Comparison of ENCODE assay signal across 1 cellular context in the genomic region with DNA sequence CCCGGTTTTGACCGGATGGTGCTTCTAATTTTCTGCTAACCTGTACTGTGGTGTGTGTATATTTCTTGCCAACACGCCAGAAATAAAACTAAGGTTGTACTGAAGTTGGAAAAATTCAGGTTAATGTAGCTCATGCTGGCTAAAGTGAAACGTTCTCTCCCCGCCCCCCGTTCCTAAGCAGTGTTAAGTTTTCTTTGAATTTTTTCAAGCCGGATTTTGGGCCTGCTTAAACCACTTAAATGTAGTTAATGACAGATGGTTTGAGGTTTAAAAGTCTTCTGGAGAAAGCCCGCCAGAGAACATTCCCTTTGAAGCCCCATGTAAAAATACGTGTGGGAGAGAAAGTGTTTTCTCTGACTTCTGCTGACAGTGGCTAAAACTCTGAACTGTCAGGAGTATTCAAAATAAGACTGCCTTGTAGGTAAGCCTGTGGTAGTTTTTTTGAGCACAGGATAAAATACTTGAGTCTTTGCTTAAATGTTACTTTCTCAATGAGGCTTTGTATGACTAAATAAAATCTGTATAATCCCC.
A peak's percentile ranks its signal among the peaks of the same experiment; 100 is the strongest.
TF ChIP-seq lines count a peak whose summit lies in the region.

No MANE protein-coding gene starts in this region.

TF ChIP-seq in K562, 482 proteins besides CTCF, POLR2A, EP300 and RAD21 (continued from another document):
- TF ChIP-seq, protein P1, sequence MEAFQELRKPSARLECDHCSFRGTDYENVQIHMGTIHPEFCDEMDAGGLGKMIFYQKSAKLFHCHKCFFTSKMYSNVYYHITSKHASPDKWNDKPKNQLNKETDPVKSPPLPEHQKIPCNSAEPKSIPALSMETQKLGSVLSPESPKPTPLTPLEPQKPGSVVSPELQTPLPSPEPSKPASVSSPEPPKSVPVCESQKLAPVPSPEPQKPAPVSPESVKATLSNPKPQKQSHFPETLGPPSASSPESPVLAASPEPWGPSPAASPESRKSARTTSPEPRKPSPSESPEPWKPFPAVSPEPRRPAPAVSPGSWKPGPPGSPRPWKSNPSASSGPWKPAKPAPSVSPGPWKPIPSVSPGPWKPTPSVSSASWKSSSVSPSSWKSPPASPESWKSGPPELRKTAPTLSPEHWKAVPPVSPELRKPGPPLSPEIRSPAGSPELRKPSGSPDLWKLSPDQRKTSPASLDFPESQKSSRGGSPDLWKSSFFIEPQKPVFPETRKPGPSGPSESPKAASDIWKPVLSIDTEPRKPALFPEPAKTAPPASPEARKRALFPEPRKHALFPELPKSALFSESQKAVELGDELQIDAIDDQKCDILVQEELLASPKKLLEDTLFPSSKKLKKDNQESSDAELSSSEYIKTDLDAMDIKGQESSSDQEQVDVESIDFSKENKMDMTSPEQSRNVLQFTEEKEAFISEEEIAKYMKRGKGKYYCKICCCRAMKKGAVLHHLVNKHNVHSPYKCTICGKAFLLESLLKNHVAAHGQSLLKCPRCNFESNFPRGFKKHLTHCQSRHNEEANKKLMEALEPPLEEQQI (IDR thresholded peaks at IDR 0.05): no peak
- no peak for TF ChIP-seq SMARCB1 (IDR thresholded peaks at IDR 0.05; ENCODE audit: insufficient read length, low read depth)
- TF ChIP-seq HMG20A (CRISPR knock-in tag; conservative IDR thresholded peaks at IDR 0.05): 0 out of 2 replicates have a peak, but pooled peaks have one; percentile 34
- 0 out of 2 replicates have a peak, but pooled peaks have one; percentile 2 for TF ChIP-seq FOSL1 (tag; conservative IDR thresholded peaks at IDR 0.05)
- 0 out of 2 replicates have a peak, but pooled peaks have one; percentile 35 for TF ChIP-seq GABPB2 (CRISPR knock-in tag; conservative IDR thresholded peaks at IDR 0.05)
- TF ChIP-seq FOXM1 (IDR thresholded peaks at IDR 0.05; ENCODE audit: low read depth): no peak; the same call in 1 of the 2 replicates
- no peak; the same call in 1 of the 2 replicates for TF ChIP-seq FOXM1 (CRISPR knock-in tag; IDR thresholded peaks at IDR 0.05; ENCODE audit: low read depth)
- peak; percentile 82 for TF ChIP-seq ERF (CRISPR knock-in tag; IDR thresholded peaks at IDR 0.05)
- 0 out of 2 replicates have a peak, but pooled peaks have one; percentile 52 for TF ChIP-seq ZNF23 (CRISPR knock-in tag; IDR thresholded peaks at IDR 0.05)
- TF ChIP-seq ZNF589 (CRISPR knock-in tag; IDR thresholded peaks at IDR 0.05; ENCODE audit: low read depth): no peak
- peak; percentile 60; the same call in 1 of the 2 replicates for TF ChIP-seq OTX1 (CRISPR knock-in tag; IDR thresholded peaks at IDR 0.05)
- TF ChIP-seq ZNF212 (CRISPR knock-in tag; IDR thresholded peaks at IDR 0.05): 0 out of 2 replicates have a peak, but pooled peaks have one; percentile 67
- no peak for TF ChIP-seq ATF1 (CRISPR knock-in tag; IDR thresholded peaks at IDR 0.05)
- TF ChIP-seq ATF1 (tag; IDR thresholded peaks at IDR 0.05): no peak
- no peak for TF ChIP-seq NR2F6 (CRISPR knock-in tag; IDR thresholded peaks at IDR 0.05)
- no peak for TF ChIP-seq SNIP1 (IDR thresholded peaks at IDR 0.05; ENCODE audit: low read depth)
- 0 out of 2 replicates have a peak, but pooled peaks have one; percentile 26 for TF ChIP-seq ZNF324 (CRISPR knock-in tag; IDR thresholded peaks at IDR 0.05)
- TF ChIP-seq, protein P2, sequence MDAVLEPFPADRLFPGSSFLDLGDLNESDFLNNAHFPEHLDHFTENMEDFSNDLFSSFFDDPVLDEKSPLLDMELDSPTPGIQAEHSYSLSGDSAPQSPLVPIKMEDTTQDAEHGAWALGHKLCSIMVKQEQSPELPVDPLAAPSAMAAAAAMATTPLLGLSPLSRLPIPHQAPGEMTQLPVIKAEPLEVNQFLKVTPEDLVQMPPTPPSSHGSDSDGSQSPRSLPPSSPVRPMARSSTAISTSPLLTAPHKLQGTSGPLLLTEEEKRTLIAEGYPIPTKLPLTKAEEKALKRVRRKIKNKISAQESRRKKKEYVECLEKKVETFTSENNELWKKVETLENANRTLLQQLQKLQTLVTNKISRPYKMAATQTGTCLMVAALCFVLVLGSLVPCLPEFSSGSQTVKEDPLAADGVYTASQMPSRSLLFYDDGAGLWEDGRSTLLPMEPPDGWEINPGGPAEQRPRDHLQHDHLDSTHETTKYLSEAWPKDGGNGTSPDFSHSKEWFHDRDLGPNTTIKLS (IDR thresholded peaks at IDR 0.05; ENCODE audit: borderline replicate concordance, low read depth): no peak
- TF ChIP-seq ZNF57 (CRISPR knock-in tag; IDR thresholded peaks at IDR 0.05): 0 out of 2 replicates have a peak, but pooled peaks have one; percentile 67
- no peak for TF ChIP-seq ZBTB7A (IDR thresholded peaks at IDR 0.05; ENCODE audit: borderline replicate concordance, control insufficient read depth, low read depth, low read length)
- no peak for TF ChIP-seq GATA2 (CRISPR knock-in tag; IDR thresholded peaks at IDR 0.05)
- TF ChIP-seq TBL1XR1 (IDR thresholded peaks at IDR 0.05; ENCODE audit: low read length in 2 of 2): 0 out of 4 replicates have a peak, but pooled peaks of 1 of the 2 experiments have one; percentile 32
- TF ChIP-seq, protein P3, sequence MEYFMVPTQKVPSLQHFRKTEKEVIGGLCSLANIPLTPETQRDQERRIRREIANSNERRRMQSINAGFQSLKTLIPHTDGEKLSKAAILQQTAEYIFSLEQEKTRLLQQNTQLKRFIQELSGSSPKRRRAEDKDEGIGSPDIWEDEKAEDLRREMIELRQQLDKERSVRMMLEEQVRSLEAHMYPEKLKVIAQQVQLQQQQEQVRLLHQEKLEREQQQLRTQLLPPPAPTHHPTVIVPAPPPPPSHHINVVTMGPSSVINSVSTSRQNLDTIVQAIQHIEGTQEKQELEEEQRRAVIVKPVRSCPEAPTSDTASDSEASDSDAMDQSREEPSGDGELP (CRISPR knock-in tag; IDR thresholded peaks at IDR 0.05; ENCODE audit: borderline replicate concordance): no peak
- no peak for TF ChIP-seq PREB (CRISPR knock-in tag; IDR thresholded peaks at IDR 0.05)
- peak; percentile 40; the same call in 1 of the 2 replicates for TF ChIP-seq ARID3A (IDR thresholded peaks at IDR 0.05; ENCODE audit: borderline replicate concordance, low read depth, low read length)
- no peak for TF ChIP-seq SP1 (CRISPR knock-in tag; IDR thresholded peaks at IDR 0.05)
- TF ChIP-seq DEAF1 (CRISPR knock-in tag; IDR thresholded peaks at IDR 0.05): peak; percentile 46; the same call in 1 of the 2 replicates
- TF ChIP-seq NBN (IDR thresholded peaks at IDR 0.05; ENCODE audit: low read depth): no peak
- peak; percentile 37; the same call in 1 of the 2 replicates for TF ChIP-seq ATF6 (CRISPR knock-in tag; IDR thresholded peaks at IDR 0.05)
- no peak for TF ChIP-seq HDAC1 (IDR thresholded peaks at IDR 0.05)
- no peak for TF ChIP-seq LEF1 (IDR thresholded peaks at IDR 0.05)
- peak; percentile 79; the same call in 1 of the 2 replicates for TF ChIP-seq HBP1 (CRISPR knock-in tag; IDR thresholded peaks at IDR 0.05)
- TF ChIP-seq ZNF717 (CRISPR knock-in tag; IDR thresholded peaks at IDR 0.05): peak; percentile 78; the same call in 1 of the 2 replicates
- 0 out of 2 replicates have a peak, but pooled peaks have one; percentile 64 for TF ChIP-seq ZNF347 (CRISPR knock-in tag; IDR thresholded peaks at IDR 0.05; ENCODE audit: low read depth)
